14 cellular contexts compared by ENCODE assay signal in the genomic region with DNA sequence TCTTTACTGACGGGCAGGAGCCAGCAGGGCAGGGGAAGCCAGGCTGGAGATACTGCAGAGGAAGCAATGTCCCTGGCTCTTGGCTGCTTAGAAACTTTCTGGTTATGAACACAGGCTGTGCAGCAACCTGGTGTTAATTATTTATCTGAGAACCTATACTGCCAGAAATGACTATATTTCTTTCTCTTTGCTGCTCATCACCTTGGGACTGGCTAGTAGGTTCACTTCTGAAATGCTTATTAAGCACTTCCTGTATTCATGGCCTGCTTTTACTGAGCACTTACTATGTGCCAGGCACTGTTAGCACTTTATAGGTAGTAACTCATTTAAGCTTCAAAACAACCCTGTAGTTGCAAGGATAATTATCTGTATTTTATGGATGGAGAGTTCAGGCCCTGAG. TPM values are rescaled to one million over a fixed set of nuclear protein-coding genes. Genes with fewer than 3 reads are reported as not detected.
DNase-seq lines count a peak whose midpoint lies in the region; ATAC-seq, FAIRE-seq and TF ChIP-seq lines count a peak whose summit lies in the region.
"Had no signal": no experiment of that assay in that cellular context is flagged by ENCODE, and none has a peak within 500 bp of the region (broad histone marks: within the 10 kb centered on the region; RNA-seq: fewer than 3 reads in every experiment).

No MANE protein-coding gene starts in this region.

- no peak for DNase-seq in caudate nucleus (lab: John Stamatoyannopoulos, UW)
- no peak for DNase-seq in CD4-positive, alpha-beta memory T cell
- DNase-seq in iPS-NIHi11 (ENCODE audit: low spot score), result no peak
- DNase-seq in D721Med (ENCODE audit: insufficient read length, low spot score), result no peak
- DNase-seq: activated CD8-positive, alpha-beta memory T cell treated with anti-CD3 and anti-CD28 coated beads, Interleukin-2, amount 10 ng/mL, durations not matched to agents 7 days and 5 days; aorta; stimulated activated CD4-positive, alpha-beta T cell treated with anti-CD3 and anti-CD28 coated beads, Interleukin-2, amount 100 ng/mL, for 24 hours; T-helper 9 cell had no signal

- POLR2A ChIA-PET in CD4-positive, alpha-beta memory T cell (lab: Charles Lee; ENCODE audit: partially characterized antibody), result no interaction called here

- CTCF ChIA-PET in CD4-positive, alpha-beta memory T cell (lab: Charles Lee; ENCODE audit: partially characterized antibody), result no interaction called here

- no peaks in the 10 kb centered on the region for H3K4me1 Mint-ChIP-seq in CD4-positive, alpha-beta memory T cell
- H3K4me1 Mint-ChIP-seq: activated CD8-positive, alpha-beta memory T cell treated with anti-CD3 and anti-CD28 coated beads, Interleukin-2, amount 10 ng/mL, durations not matched to agents 7 days and 5 days had no signal

- peak overlapping the region in 1 of 7 donors; percentile 18 for H3K27ac Mint-ChIP-seq in CD4-positive, alpha-beta memory T cell
- H3K27ac Mint-ChIP-seq: activated CD8-positive, alpha-beta memory T cell treated with anti-CD3 and anti-CD28 coated beads, Interleukin-2, amount 10 ng/mL, durations not matched to agents 7 days and 5 days had no signal

- TF ChIP-seq CTCF in D721Med (IDR thresholded peaks at IDR 0.05; ENCODE audit: insufficient read depth, missing control alignments), result no peak

- no peaks in the 10 kb centered on the region for H3K27me3 ChIP-seq in CD4-positive, alpha-beta memory T cell (ENCODE audit: insufficient read depth, low read length)

- ATAC-seq in GM18511 (IDR thresholded peaks at IDR 0.05; ENCODE audit: unreplicated experiment), result peak; percentile 77
- peak; percentile 49 for ATAC-seq in GM19397 (IDR thresholded peaks at IDR 0.05; ENCODE audit: unreplicated experiment)
- ATAC-seq in HG02759 (IDR thresholded peaks at IDR 0.05; ENCODE audit: unreplicated experiment), result peak; percentile 66
- ATAC-seq in HG03457 (IDR thresholded peaks at IDR 0.05; ENCODE audit: unreplicated experiment), result peak; percentile 58
- ATAC-seq: activated CD8-positive, alpha-beta memory T cell treated with anti-CD3 and anti-CD28 coated beads, Interleukin-2, amount 10 ng/mL, durations not matched to agents 7 days and 5 days; Panc1 had no signal

- no peaks in the 10 kb centered on the region for H3K9me3 Mint-ChIP-seq in CD4-positive, alpha-beta memory T cell

- no peaks in the 10 kb centered on the region for H3K36me3 ChIP-seq in CD4-positive, alpha-beta memory T cell (ENCODE audit: insufficient read depth, low read length)

- no peaks in the 10 kb centered on the region for H3K9me3 ChIP-seq in CD4-positive, alpha-beta memory T cell (ENCODE audit: control insufficient read depth in 1 of 2, low read length in 2 of 2)

- no peaks in the 10 kb centered on the region for H3K27me3 Mint-ChIP-seq in CD4-positive, alpha-beta memory T cell
- H3K27me3 Mint-ChIP-seq: activated CD8-positive, alpha-beta memory T cell treated with anti-CD3 and anti-CD28 coated beads, Interleukin-2, amount 10 ng/mL, durations not matched to agents 7 days and 5 days had no signal

- no peak overlapping the region for H3K4me3 Mint-ChIP-seq in CD4-positive, alpha-beta memory T cell
- H3K4me3 Mint-ChIP-seq: activated CD8-positive, alpha-beta memory T cell treated with anti-CD3 and anti-CD28 coated beads, Interleukin-2, amount 10 ng/mL, durations not matched to agents 7 days and 5 days had no signal

- H3K36me3 Mint-ChIP-seq in CD4-positive, alpha-beta memory T cell, result no peaks in the 10 kb centered on the region
- H3K36me3 Mint-ChIP-seq: activated CD8-positive, alpha-beta memory T cell treated with anti-CD3 and anti-CD28 coated beads, Interleukin-2, amount 10 ng/mL, durations not matched to agents 7 days and 5 days had no signal

- intact Hi-C loops in CD4-positive, alpha-beta memory T cell (cut with micrococcal nuclease), result no loop called here

- FAIRE-seq in D721Med (lab: Jason Lieb, UNC), result no peak
- FAIRE-seq: islet of Langerhans had no signal

- H3K4me1 ChIP-seq in CD4-positive, alpha-beta memory T cell (ENCODE audit: insufficient read depth, low read length), result no peaks in the 10 kb centered on the region

- H3K27ac ChIP-seq in caudate nucleus (ENCODE audit: low read depth, low read length), result no peak overlapping the region
- H3K27ac ChIP-seq in CD4-positive, alpha-beta memory T cell (ENCODE audit: low read depth, low read length), result no peak overlapping the region

- H3K4me3 ChIP-seq in CD4-positive, alpha-beta memory T cell (ENCODE audit: low read length in 2 of 2), result no peak overlapping the region

RNA-seq across cellular contexts. Expression of a gene that starts 57.6 kb away (rescaled TPM):
- 10 to 100 TPM; 84.7 to 95.8 TPM for total RNA-seq in CD4-positive, alpha-beta memory T cell
- polyA plus RNA-seq in CD4-positive, alpha-beta memory T cell, result 100 to 1,000 TPM; 247 to 265 TPM
